19 cellular contexts compared by ENCODE assay signal in genomic region chr21:44899768-44900558, GRCh38. TPM values are rescaled to one million over a fixed set of nuclear protein-coding genes. Genes with fewer than 3 reads are reported as not detected.
A peak's percentile ranks its signal among the peaks of the same experiment; 100 is the strongest.
DNase-seq lines count a peak whose midpoint lies in the region; ATAC-seq, FAIRE-seq and TF ChIP-seq lines count a peak whose summit lies in the region.
"Had no signal": no experiment of that assay in that cellular context is flagged by ENCODE, and none has a peak within 500 bp of the region (broad histone marks: within the 10 kb centered on the region; RNA-seq: fewer than 3 reads in every experiment).

No MANE protein-coding gene starts in this region.

- intact Hi-C loops in right lobe of liver (cut with DNase I) (loop anchor here in 1 of 2 donors (10.0 kb wide), 1 partner anchor 95 kb away; the partner anchor contains the start of gene UBE2G2), HepG2 (cut with micrococcal nuclease; ENCODE audit: unreplicated experiment) (no loop called here), K562 (cut with micrococcal nuclease) (no loop called here), lower lobe of right lung (cut with DNase I) (no loop called here)

- BruUV-seq in HepG2 (replicated peaks; lab: Mats Ljungman, UMichigan) (no TSS peak), K562 (replicated peaks; lab: Mats Ljungman, UMichigan) (no TSS peak)

- H3K4me1 ChIP-seq in right lobe of liver (no peaks in the 10 kb centered on the region), HepG2 (ENCODE audit: insufficient read depth, low read length) (peaks cover 25% of the 10 kb centered on the region), K562 (replicated peaks in 1 of 2; ENCODE audit: control insufficient read depth in 2 of 2, insufficient read depth in 2 of 2, low read length in 2 of 2) (peaks cover 6 to 72% of the 10 kb centered on the region in 2 experiments), lower lobe of right lung (peaks cover 28% of the 10 kb centered on the region)

- H4K20me1 ChIP-seq in HepG2 (ENCODE audit: insufficient read depth, low read length) (no peaks in the 10 kb centered on the region), K562 (replicated peaks; ENCODE audit: control insufficient read depth, insufficient read depth, low read length) (peaks cover 11% of the 10 kb centered on the region; the same call in 1 of the 2 replicates)

- no peaks in the 10 kb centered on the region for H3K9me1 ChIP-seq in K562 (ENCODE audit: control insufficient read depth, insufficient read depth, low read length)

- TF ChIP-seq POLR2A in right lobe of liver (IDR thresholded peaks at IDR 0.05) (no peak), HepG2 (IDR thresholded peaks at IDR 0.05; ENCODE audit: insufficient read depth in 1 of 2, low read depth in 2 of 2, low read length in 2 of 2) (no peak), K562 (conservative IDR thresholded peaks at IDR 0.05) (no peak)

- H3K27me3 ChIP-seq in right lobe of liver (no peaks in the 10 kb centered on the region), HepG2 (ENCODE audit: control insufficient read depth in 1 of 2, insufficient read depth in 2 of 2, low read length in 2 of 2) (no peaks in the 10 kb centered on the region), K562 (ENCODE audit: control insufficient read depth in 2 of 2, insufficient read depth in 2 of 2, low read length in 2 of 2) (peaks cover 31 to 79% of the 10 kb centered on the region in 2 experiments), lower lobe of right lung (ENCODE audit: low read depth) (no peaks in the 10 kb centered on the region)

- no peak for TF ChIP-seq CTCF in right lobe of liver (IDR thresholded peaks at IDR 0.05)
- no peak for TF ChIP-seq CTCF in HepG2 (CRISPR knock-in tag; IDR thresholded peaks at IDR 0.05)
- TF ChIP-seq CTCF in K562 (IDR thresholded peaks at IDR 0.05 in 2 of 3, conservative IDR thresholded peaks at IDR 0.05 in 1 of 3; ENCODE audit: insufficient read depth in 2 of 3, low read depth in 1 of 3, low read length in 3 of 3) = no peak
- no peak for TF ChIP-seq CTCF in lower lobe of right lung (IDR thresholded peaks at IDR 0.05)

- in situ Hi-C loops in HepG2 (cut with HindIII; ENCODE audit: extremely low pct_ligation_motif_present, low pct_unique_long_range_greater_than_20kb) = no loop called here
- in situ Hi-C loops in K562 (cut with MboI) = no loop called here

- H3K9me3 ChIP-seq in right lobe of liver (no peaks in the 10 kb centered on the region), HepG2 (ENCODE audit: low read length) (no peaks in the 10 kb centered on the region), K562 (replicated peaks; ENCODE audit: control insufficient read depth, insufficient read depth, low read depth, low read length) (peaks cover 12% of the 10 kb centered on the region), lower lobe of right lung (no peaks in the 10 kb centered on the region)

- H3K27ac ChIP-seq in right lobe of liver = no peak overlapping the region
- no peak overlapping the region for H3K27ac ChIP-seq in HepG2 (ENCODE audit: extremely low read length, insufficient read depth, low read length)
- no peak overlapping the region for H3K27ac ChIP-seq in K562 (ENCODE audit: extremely low read depth, low read depth, low read length)
- H3K27ac ChIP-seq in lower lobe of right lung = no peak overlapping the region
- H3K27ac ChIP-seq: GM23248 had no signal

- H3K9ac ChIP-seq in HepG2 (ENCODE audit: insufficient read depth, low read depth, low read length) (no peak overlapping the region), K562 (ENCODE audit: insufficient read depth in 1 of 2, low read depth in 2 of 2, low read length in 2 of 2) (no peak overlapping the region)
- H3K9ac ChIP-seq: GM23248 had no signal

- H3K4me2 ChIP-seq in HepG2 (ENCODE audit: low read depth, low read length) = no peak overlapping the region
- H3K4me2 ChIP-seq in K562 (ENCODE audit: insufficient read depth, low read length) = no peak overlapping the region

- no peak for TF ChIP-seq EP300 in HepG2 (IDR thresholded peaks at IDR 0.05; ENCODE audit: low read depth in 2 of 2, low read length in 2 of 2)
- TF ChIP-seq EP300 in HepG2 (CRISPR knock-in tag; IDR thresholded peaks at IDR 0.05; ENCODE audit: borderline replicate concordance) = no peak
- TF ChIP-seq EP300 in K562 (IDR thresholded peaks at IDR 0.05; ENCODE audit: low read length) = no peak

- H3K4me3 ChIP-seq in right lobe of liver (no peak overlapping the region), HepG2 (replicated peaks in 1 of 3; ENCODE audit: insufficient read depth in 1 of 3, low read depth in 2 of 3, low read length in 3 of 3) (no peak overlapping the region), K562 (no peak overlapping the region), lower lobe of right lung (no peak overlapping the region)
- H3K4me3 ChIP-seq: GM23248 had no signal

- H2AFZ ChIP-seq in HepG2 (ENCODE audit: low read length) (no peak overlapping the region), K562 (ENCODE audit: low read depth, low read length) (no peak overlapping the region)
- H2AFZ ChIP-seq: GM23248 had no signal

- no peak for ATAC-seq in right lobe of liver
- no peak for ATAC-seq in HepG2
- no peak for ATAC-seq in K562
- ATAC-seq in lower lobe of right lung = no peak
- no peak for ATAC-seq in GM18858 (IDR thresholded peaks at IDR 0.05; ENCODE audit: unreplicated experiment)
- ATAC-seq in GM18907 (IDR thresholded peaks at IDR 0.05; ENCODE audit: unreplicated experiment) = no peak
- ATAC-seq: PC-3 had no signal

- no peaks in the 10 kb centered on the region for H3K79me2 ChIP-seq in HepG2 (ENCODE audit: insufficient read depth, low read length)
- H3K79me2 ChIP-seq in K562 (ENCODE audit: control insufficient read depth, insufficient read depth, low read length) = no peaks in the 10 kb centered on the region

- POLR2A ChIA-PET in HepG2 (lab: Yijun Ruan, JAX) (no interaction called here), K562 (lab: Yijun Ruan, JAX) (interaction anchor here (0.6 to 1.5 kb wide), 4 partner anchors 42 to 98 kb away, joined by 3 to 5 read pairs (median 3); partner anchors contain the start of gene UBE2G2)

- H3K36me3 ChIP-seq in right lobe of liver = no peaks in the 10 kb centered on the region
- H3K36me3 ChIP-seq in HepG2 (replicated peaks in 1 of 2; ENCODE audit: control insufficient read depth in 1 of 2, insufficient read depth in 2 of 2, low read length in 2 of 2) = peaks cover 0 to 10% of the 10 kb centered on the region in 2 experiments; a peak in 3 of 5 replicates
- H3K36me3 ChIP-seq in K562 (ENCODE audit: control insufficient read depth, insufficient read depth, low read length) = no peaks in the 10 kb centered on the region; the same call in 2 of the 3 replicates
- H3K36me3 ChIP-seq in lower lobe of right lung = peaks cover 52% of the 10 kb centered on the region

- 70% methylated on average over 5 of the region's 37 CpGs for WGBS in right lobe of liver (ENCODE audit: insufficient coverage, low coverage, low lambda C conversion rate, missing lambda C conversion rate)
- 94% methylated on average over 32 of the region's 37 CpGs for WGBS in HepG2 (ENCODE audit: low lambda C conversion rate)
- WGBS in K562 (ENCODE audit: insufficient coverage, low coverage, missing lambda C conversion rate) = 24% methylated on average over 34 of the region's 37 CpGs

- TF ChIP-seq RAD21 in HepG2 (CRISPR knock-in tag; IDR thresholded peaks at IDR 0.05) = no peak
- no peak for TF ChIP-seq RAD21 in K562 (CRISPR knock-in tag; conservative IDR thresholded peaks at IDR 0.05 in 1 of 2, IDR thresholded peaks at IDR 0.05 in 1 of 2)

- CTCF ChIA-PET in HepG2 (lab: Yijun Ruan, JAX; ENCODE audit: low intra/inter-chr PET ratio, low total read pairs) (no interaction called here), K562 (lab: Yijun Ruan, JAX; ENCODE audit: low intra/inter-chr PET ratio) (interaction anchor here (0.6 kb wide), 1 partner anchor 189 kb away, joined by 3 read pairs; no protein-coding TSS in a partner anchor)

- FAIRE-seq in HepG2 (lab: Jason Lieb, UNC) (no peak), K562 (lab: Jason Lieb, UNC) (no peak)
- FAIRE-seq: G401.6 had no signal

- peak in 2 of 3 donors; percentile 19 to 50 for DNase-seq in right lobe of liver
- DNase-seq in HepG2 (ENCODE audit: low spot score) = no peak
- DNase-seq in K562 (ENCODE audit: extremely low read depth in 1 of 4, low spot score in 3 of 4) = no peak
- peak; percentile 32 for DNase-seq in lower lobe of right lung
- DNase-seq in NCI-H2196 treated with DMSO at 0.1 percent for 48 hours (lab: John Stamatoyannopoulos, UW; ENCODE audit: unreplicated experiment) = no peak
- DNase-seq: ACHN, DMS 273 treated with DMSO at 0.1 percent for 48 hours, GM23248, HCEC 1CT, KBM-7, MV-4-11, NCI-H1694 treated with DMSO at 0.1 percent for 48 hours, NCI-H226, NCI-H524 treated with DMSO at 0.1 percent for 48 hours, PC-3, RPMI8226 had no signal

RNA-seq across cellular contexts. Expression of gene ITGB2, which starts 20.7 kb away (rescaled TPM):
- 10 to 100 TPM; 12.9 to 61.8 (median 36.6) TPM for total RNA-seq in right lobe of liver
- total RNA-seq in HepG2 (2016; rRNA removed; fragmentation: Illumina TruSeq; extraction: Trizol) = 1.6 and 4.2 TPM in 2 replicates
- 0.71 and 0.91 TPM in 2 replicates for total RNA-seq in HepG2 (2016; cell fraction: cytosol; rRNA removed; fragmentation: Illumina TruSeq; extraction: Trizol; ENCODE audit: low read depth)
- total RNA-seq in HepG2 (2016; cell fraction: insoluble cytoplasmic fraction; rRNA removed; fragmentation: Illumina TruSeq; extraction: Trizol) = 2.3 and 3.5 TPM in 2 replicates
- total RNA-seq in HepG2 (2016; cell fraction: membrane; rRNA removed; fragmentation: Illumina TruSeq; extraction: Trizol) = 1.2 and 1.9 TPM in 2 replicates
- total RNA-seq in HepG2 (2016; cell fraction: nucleus; rRNA removed; fragmentation: Illumina TruSeq; extraction: Trizol) = 6.5 and 6.6 TPM in 2 replicates
- 18.0 and 26.4 TPM in 2 replicates for polyA plus RNA-seq in HepG2 (2011; rRNA removed)
- 22.3 and 25.2 TPM in 2 replicates for polyA plus RNA-seq in HepG2 (2011; cell fraction: cytosol; rRNA removed)
- polyA plus RNA-seq in HepG2 (2011; cell fraction: nucleus; rRNA removed) = 63.6 and 64.3 TPM in 2 replicates
- polyA plus RNA-seq in HepG2 (2012) = 28.1 and 37.9 TPM in 2 replicates
- 0.53 and 1.0 TPM in 2 replicates for polyA plus RNA-seq in HepG2 (2016; cell fraction: cytosol; fragmentation: Illumina TruSeq; extraction: Trizol; ENCODE audit: low read depth)
- 2.2 and 2.5 TPM in 2 replicates for polyA plus RNA-seq in HepG2 (2016; cell fraction: insoluble cytoplasmic fraction; fragmentation: Illumina TruSeq; extraction: Trizol; ENCODE audit: low read depth)
- 1.3 and 1.5 TPM in 2 replicates for polyA plus RNA-seq in HepG2 (2016; cell fraction: membrane; fragmentation: Illumina TruSeq; extraction: Trizol; ENCODE audit: low read depth)
- 5.9 and 7.0 TPM in 2 replicates for polyA plus RNA-seq in HepG2 (2016; cell fraction: nucleus; fragmentation: Illumina TruSeq; extraction: Trizol; ENCODE audit: insufficient read depth, low read depth)
- 1.4 and 26.8 TPM in 2 replicates for polyA minus RNA-seq in HepG2 (2011; rRNA and poly(A)+ RNA removed; ENCODE audit: low replicate concordance)
- polyA minus RNA-seq in HepG2 (2011; cell fraction: cytosol; rRNA and poly(A)+ RNA removed) = 11.9 and 12.6 TPM in 2 replicates
- polyA minus RNA-seq in HepG2 (2011; cell fraction: nucleus; rRNA and poly(A)+ RNA removed) = 10.0 and 14.7 TPM in 2 replicates
- 0.69 and 1.4 TPM in 2 replicates for total RNA-seq in K562 (2011; cell fraction: chromatin; rRNA removed; ENCODE audit: low replicate concordance)
- total RNA-seq in K562 (2011; cell fraction: nucleolus; rRNA removed) = 1.0 and 1.3 TPM in 2 replicates
- total RNA-seq in K562 (2011; cell fraction: nucleoplasm; rRNA removed) = 0.23 and 0.29 TPM in 2 replicates
- 0.78 and 1.0 TPM in 2 replicates for total RNA-seq in K562 (2014; rRNA removed)
- 0.07 and 0.22 TPM in 2 replicates for total RNA-seq in K562 (2014; rRNA removed; fragmentation: Illumina TruSeq; extraction: Trizol)
- total RNA-seq in K562 (2015; rRNA removed; fragmentation: Illumina TruSeq; extraction: Trizol) = 0.49 and 0.51 TPM in 2 replicates
- 1.2 and 1.3 TPM in 2 replicates for total RNA-seq in K562 (2021)
- polyA plus RNA-seq in K562 (2011; rRNA removed) = 0.20 and 1.6 TPM in 2 replicates
- 0.33 and 1.3 TPM in 2 replicates for polyA plus RNA-seq in K562 (2011; cell fraction: cytosol; rRNA removed)
- polyA plus RNA-seq in K562 (2011; cell fraction: nucleus; rRNA removed) = 2.0 and 3.1 TPM in 2 replicates
- polyA plus RNA-seq in K562 (2012) = 0.77 and 5.1 TPM in 2 replicates
- polyA plus RNA-seq in K562 (2014; fragmentation: Illumina TruSeq; extraction: Trizol) = 0.24 and 0.25 TPM in 2 replicates
- not detected for polyA plus RNA-seq in K562 (2014; fragmentation: Nextera tagmentation; extraction: Ambion mirVana)
- 0.57 and 0.60 TPM in 2 replicates for polyA plus RNA-seq in K562 (2014; rRNA removed)
- 0.04 and 0.57 TPM in 2 replicates for polyA minus RNA-seq in K562 (2011; rRNA and poly(A)+ RNA removed)
- 1.0 and 4.8 TPM in 2 replicates for polyA minus RNA-seq in K562 (2011; cell fraction: cytosol; rRNA and poly(A)+ RNA removed)
- 0.27 and 1.8 TPM in 2 replicates for polyA minus RNA-seq in K562 (2011; cell fraction: nucleus; rRNA and poly(A)+ RNA removed)
- 468 TPM for total RNA-seq in lower lobe of right lung

RNA-seq across cellular contexts. Expression of gene PTTG1IP, which starts 26.5 kb away (rescaled TPM):
- 100 to 1,000 TPM in 3 of 6 experiments, 10 to 100 TPM in 3; 54.3 to 195 (median 140) TPM for total RNA-seq in right lobe of liver
- 89.4 and 161 TPM in 2 replicates for total RNA-seq in HepG2 (2016; rRNA removed; fragmentation: Illumina TruSeq; extraction: Trizol)
- 42.7 and 52.7 TPM in 2 replicates for total RNA-seq in HepG2 (2016; cell fraction: cytosol; rRNA removed; fragmentation: Illumina TruSeq; extraction: Trizol; ENCODE audit: low read depth)
- 93.0 and 159 TPM in 2 replicates for total RNA-seq in HepG2 (2016; cell fraction: insoluble cytoplasmic fraction; rRNA removed; fragmentation: Illumina TruSeq; extraction: Trizol)
- total RNA-seq in HepG2 (2016; cell fraction: membrane; rRNA removed; fragmentation: Illumina TruSeq; extraction: Trizol) = 72.6 and 73.1 TPM in 2 replicates
- total RNA-seq in HepG2 (2016; cell fraction: nucleus; rRNA removed; fragmentation: Illumina TruSeq; extraction: Trizol) = 137 and 161 TPM in 2 replicates
- 700 and 734 TPM in 2 replicates for polyA plus RNA-seq in HepG2 (2011; rRNA removed)
- polyA plus RNA-seq in HepG2 (2011; cell fraction: cytosol; rRNA removed) = 548 and 662 TPM in 2 replicates
- polyA plus RNA-seq in HepG2 (2011; cell fraction: nucleus; rRNA removed) = 529 and 555 TPM in 2 replicates
- polyA plus RNA-seq in HepG2 (2012) = 435 and 453 TPM in 2 replicates
- polyA plus RNA-seq in HepG2 (2016; cell fraction: cytosol; fragmentation: Illumina TruSeq; extraction: Trizol; ENCODE audit: low read depth) = 22.2 and 24.3 TPM in 2 replicates
- polyA plus RNA-seq in HepG2 (2016; cell fraction: insoluble cytoplasmic fraction; fragmentation: Illumina TruSeq; extraction: Trizol; ENCODE audit: low read depth) = 90.0 and 95.3 TPM in 2 replicates
- polyA plus RNA-seq in HepG2 (2016; cell fraction: membrane; fragmentation: Illumina TruSeq; extraction: Trizol; ENCODE audit: low read depth) = 47.9 and 49.9 TPM in 2 replicates
- polyA plus RNA-seq in HepG2 (2016; cell fraction: nucleus; fragmentation: Illumina TruSeq; extraction: Trizol; ENCODE audit: insufficient read depth, low read depth) = 267 and 281 TPM in 2 replicates
- 110 and 581 TPM in 2 replicates for polyA minus RNA-seq in HepG2 (2011; rRNA and poly(A)+ RNA removed; ENCODE audit: low replicate concordance)
- 491 and 595 TPM in 2 replicates for polyA minus RNA-seq in HepG2 (2011; cell fraction: cytosol; rRNA and poly(A)+ RNA removed)
- 203 and 242 TPM in 2 replicates for polyA minus RNA-seq in HepG2 (2011; cell fraction: nucleus; rRNA and poly(A)+ RNA removed)
- 109 and 139 TPM in 2 replicates for total RNA-seq in K562 (2011; cell fraction: chromatin; rRNA removed; ENCODE audit: low replicate concordance)
- 131 and 151 TPM in 2 replicates for total RNA-seq in K562 (2011; cell fraction: nucleolus; rRNA removed)
- total RNA-seq in K562 (2011; cell fraction: nucleoplasm; rRNA removed) = 146 and 174 TPM in 2 replicates
- 85.4 and 97.6 TPM in 2 replicates for total RNA-seq in K562 (2014; rRNA removed)
- 65.7 and 66.2 TPM in 2 replicates for total RNA-seq in K562 (2014; rRNA removed; fragmentation: Illumina TruSeq; extraction: Trizol)
- 92.9 and 98.7 TPM in 2 replicates for total RNA-seq in K562 (2015; rRNA removed; fragmentation: Illumina TruSeq; extraction: Trizol)
- 99.3 and 99.5 TPM in 2 replicates for total RNA-seq in K562 (2021)
- 92.4 and 138 TPM in 2 replicates for polyA plus RNA-seq in K562 (2011; rRNA removed)
- 79.9 and 115 TPM in 2 replicates for polyA plus RNA-seq in K562 (2011; cell fraction: cytosol; rRNA removed)
- 69.1 and 123 TPM in 2 replicates for polyA plus RNA-seq in K562 (2011; cell fraction: nucleus; rRNA removed)
- polyA plus RNA-seq in K562 (2012) = 77.4 and 167 TPM in 2 replicates
- polyA plus RNA-seq in K562 (2014; fragmentation: Illumina TruSeq; extraction: Trizol) = 77.0 and 77.8 TPM in 2 replicates
- polyA plus RNA-seq in K562 (2014; fragmentation: Nextera tagmentation; extraction: Ambion mirVana) = 1 to 10 TPM; 5.0 to 9.2 TPM
- polyA plus RNA-seq in K562 (2014; rRNA removed) = 82.4 and 86.9 TPM in 2 replicates
- polyA minus RNA-seq in K562 (2011; rRNA and poly(A)+ RNA removed) = 54.1 and 70.2 TPM in 2 replicates
- polyA minus RNA-seq in K562 (2011; cell fraction: cytosol; rRNA and poly(A)+ RNA removed) = 69.1 and 114 TPM in 2 replicates
- 17.4 and 40.2 TPM in 2 replicates for polyA minus RNA-seq in K562 (2011; cell fraction: nucleus; rRNA and poly(A)+ RNA removed)
- 209 TPM for total RNA-seq in lower lobe of right lung

RNA-seq across cellular contexts. Expression of gene SLX9, which starts 39.9 kb away (rescaled TPM):
- total RNA-seq in right lobe of liver (10 to 100 TPM; 15.0 to 27.9 (median 17.1) TPM), HepG2 (2016; rRNA removed; fragmentation: Illumina TruSeq; extraction: Trizol) (47.1 and 51.5 TPM in 2 replicates), K562 (2014; rRNA removed) (65.2 and 66.8 TPM in 2 replicates), K562 (2014; rRNA removed; fragmentation: Illumina TruSeq; extraction: Trizol) (11.2 and 14.8 TPM in 2 replicates), K562 (2015; rRNA removed; fragmentation: Illumina TruSeq; extraction: Trizol) (18.5 and 20.3 TPM in 2 replicates), K562 (2021) (71.2 and 75.5 TPM in 2 replicates), lower lobe of right lung (15.7 TPM)
- total RNA-seq in HepG2 (2016; cell fraction: cytosol; rRNA removed; fragmentation: Illumina TruSeq; extraction: Trizol; ENCODE audit: low read depth) = 43.4 and 50.9 TPM in 2 replicates
- total RNA-seq in HepG2 (2016; cell fraction: insoluble cytoplasmic fraction; rRNA removed; fragmentation: Illumina TruSeq; extraction: Trizol) = 51.9 and 55.4 TPM in 2 replicates
- 31.2 and 37.8 TPM in 2 replicates for total RNA-seq in HepG2 (2016; cell fraction: membrane; rRNA removed; fragmentation: Illumina TruSeq; extraction: Trizol)
- 17.3 and 20.5 TPM in 2 replicates for total RNA-seq in HepG2 (2016; cell fraction: nucleus; rRNA removed; fragmentation: Illumina TruSeq; extraction: Trizol)
- polyA plus RNA-seq in HepG2 (2011; rRNA removed) (21.0 and 22.6 TPM in 2 replicates), K562 (2011; rRNA removed) (13.5 and 16.5 TPM in 2 replicates), K562 (2014; fragmentation: Illumina TruSeq; extraction: Trizol) (8.2 and 18.9 TPM in 2 replicates), K562 (2014; fragmentation: Nextera tagmentation; extraction: Ambion mirVana) (1 to 10 TPM; 1.2 to 1.8 TPM), K562 (2014; rRNA removed) (54.4 and 60.2 TPM in 2 replicates)
- polyA plus RNA-seq in HepG2 (2011; cell fraction: cytosol; rRNA removed) = 32.4 and 47.0 TPM in 2 replicates
- polyA plus RNA-seq in HepG2 (2011; cell fraction: nucleus; rRNA removed) = 22.9 and 26.2 TPM in 2 replicates
- polyA plus RNA-seq in HepG2 (2012) = 22.9 TPM in 2 replicates
- 43.3 and 45.1 TPM in 2 replicates for polyA plus RNA-seq in HepG2 (2016; cell fraction: cytosol; fragmentation: Illumina TruSeq; extraction: Trizol; ENCODE audit: low read depth)
- 53.9 and 57.5 TPM in 2 replicates for polyA plus RNA-seq in HepG2 (2016; cell fraction: insoluble cytoplasmic fraction; fragmentation: Illumina TruSeq; extraction: Trizol; ENCODE audit: low read depth)
- polyA plus RNA-seq in HepG2 (2016; cell fraction: membrane; fragmentation: Illumina TruSeq; extraction: Trizol; ENCODE audit: low read depth) = 27.6 and 29.8 TPM in 2 replicates
- polyA plus RNA-seq in HepG2 (2016; cell fraction: nucleus; fragmentation: Illumina TruSeq; extraction: Trizol; ENCODE audit: insufficient read depth, low read depth) = 35.4 and 41.4 TPM in 2 replicates
- polyA minus RNA-seq in HepG2 (2011; rRNA and poly(A)+ RNA removed; ENCODE audit: low replicate concordance) = 14.1 and 17.2 TPM in 2 replicates
- 15.8 and 22.1 TPM in 2 replicates for polyA minus RNA-seq in HepG2 (2011; cell fraction: cytosol; rRNA and poly(A)+ RNA removed)
- polyA minus RNA-seq in HepG2 (2011; cell fraction: nucleus; rRNA and poly(A)+ RNA removed) = 5.8 and 8.6 TPM in 2 replicates
- 18.9 and 29.0 TPM in 2 replicates for total RNA-seq in K562 (2011; cell fraction: chromatin; rRNA removed; ENCODE audit: low replicate concordance)
- total RNA-seq in K562 (2011; cell fraction: nucleolus; rRNA removed) = 22.8 and 25.7 TPM in 2 replicates
- total RNA-seq in K562 (2011; cell fraction: nucleoplasm; rRNA removed) = 14.8 and 16.0 TPM in 2 replicates
- polyA plus RNA-seq in K562 (2011; cell fraction: cytosol; rRNA removed) = 14.3 and 38.6 TPM in 2 replicates
- polyA plus RNA-seq in K562 (2011; cell fraction: nucleus; rRNA removed) = 10.2 and 19.3 TPM in 2 replicates
- 34.2 and 36.9 TPM in 2 replicates for polyA plus RNA-seq in K562 (2012)
- 16.0 and 22.8 TPM in 2 replicates for polyA minus RNA-seq in K562 (2011; rRNA and poly(A)+ RNA removed)
- 25.3 and 31.3 TPM in 2 replicates for polyA minus RNA-seq in K562 (2011; cell fraction: cytosol; rRNA and poly(A)+ RNA removed)
- polyA minus RNA-seq in K562 (2011; cell fraction: nucleus; rRNA and poly(A)+ RNA removed) = 3.8 and 5.3 TPM in 2 replicates

Comparison
In these comparisons a context has a peak if more than half of its experiments do, and no peak if none do; other contexts are left out.
1. DNase-seq: peak in right lobe of liver (2 of 3) and lower lobe of right lung (single experiment); none in HepG2 (single experiment), K562 (0 of 4) and NCI-H2196 treated with DMSO at 0.1 percent for 48 hours (single experiment).